Comparison of ENCODE assay signal across 20 cellular contexts in the genomic region with DNA sequence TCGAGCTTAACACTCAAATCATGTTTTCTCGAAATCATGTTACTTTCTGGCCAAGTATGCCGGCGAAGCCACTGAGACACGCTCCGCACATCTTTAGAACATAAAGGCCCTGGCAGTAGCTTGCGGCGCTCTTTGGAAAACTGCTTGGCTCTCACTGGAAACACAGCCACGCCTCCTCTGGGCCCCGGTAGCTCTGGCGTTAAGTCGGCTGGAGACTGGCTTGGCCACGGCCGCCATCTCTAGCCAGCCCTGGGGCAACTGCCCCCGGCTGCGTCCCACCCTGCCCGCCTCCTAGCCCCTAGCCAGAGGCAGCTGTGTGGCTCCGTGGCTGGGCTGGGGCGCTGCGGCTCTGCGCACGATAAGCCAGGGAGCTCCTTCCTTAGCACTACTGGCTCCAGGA. TPM values are rescaled to one million over a fixed set of nuclear protein-coding genes. Genes with fewer than 3 reads are reported as not detected.
A peak's percentile ranks its signal among the peaks of the same experiment; 100 is the strongest.
DNase-seq lines count a peak whose midpoint lies in the region; ATAC-seq and TF ChIP-seq lines count a peak whose summit lies in the region.
"Had no signal": no experiment of that assay in that cellular context is flagged by ENCODE, and none has a peak within 500 bp of the region (broad histone marks: within the 10 kb centered on the region; RNA-seq: fewer than 3 reads in every experiment).

No MANE protein-coding gene starts in this region.

- peaks cover 40% of the 10 kb centered on the region for H3K27me3 ChIP-seq in left ventricle myocardium inferior (ENCODE audit: low read depth)
- H3K27me3 ChIP-seq in osteoblast (ENCODE audit: insufficient read depth, low read length), result peaks cover 40% of the 10 kb centered on the region
- no peaks in the 10 kb centered on the region for H3K27me3 ChIP-seq in testis
- H3K27me3 ChIP-seq: Peyer's patch had no signal

- H3K9me3 Mint-ChIP-seq in activated T-cell treated with anti-CD3 and anti-CD28 coated beads, Interleukin-2, amount 50 U/mL, for 4 hours, result peaks cover 4% of the 10 kb centered on the region
- H3K9me3 Mint-ChIP-seq: activated naive CD4-positive, alpha-beta T cell treated with anti-CD3 and anti-CD28 coated beads, Interleukin-2, amount 50 U/mL, for 24 hours; CD4-positive, alpha-beta T cell had no signal

- H3K36me3 ChIP-seq in left ventricle myocardium inferior (no peaks in the 10 kb centered on the region), osteoblast (ENCODE audit: insufficient read depth, low read length) (no peaks in the 10 kb centered on the region), testis (ENCODE audit: low read depth, missing control alignments) (no peaks in the 10 kb centered on the region)
- H3K36me3 ChIP-seq: Peyer's patch, thoracic aorta had no signal

- no peaks in the 10 kb centered on the region for H3K9me3 ChIP-seq in left ventricle myocardium inferior (replicated peaks)
- H3K9me3 ChIP-seq in osteoblast (ENCODE audit: low read depth, low read length), result no peaks in the 10 kb centered on the region
- H3K9me3 ChIP-seq in testis, result no peaks in the 10 kb centered on the region
- H3K9me3 ChIP-seq: thoracic aorta had no signal

- H3K27ac ChIP-seq in left ventricle myocardium inferior (replicated peaks) (peak overlapping the region; percentile 16), osteoblast (ENCODE audit: low read depth, low read length) (no peak overlapping the region), testis (no peak overlapping the region)
- H3K27ac ChIP-seq: Peyer's patch, thoracic aorta had no signal

- no peak for TF ChIP-seq POLR2A in testis (IDR thresholded peaks at IDR 0.05)

- 67 to 79% methylated on average over 14 to 22 of the region's 22 CpGs for WGBS in testis, 2 donors

- peaks cover 6% of the 10 kb centered on the region for H3K4me1 Mint-ChIP-seq in activated T-cell treated with anti-CD3 and anti-CD28 coated beads, Interleukin-2, amount 50 U/mL, for 4 hours (ENCODE audit: low read depth)

- ATAC-seq in activated T-cell treated with anti-CD3 and anti-CD28 coated beads, Interleukin-2, amount 50 U/mL, for 4 hours, result no peak
- ATAC-seq in GM21717 (IDR thresholded peaks at IDR 0.05; ENCODE audit: unreplicated experiment), result no peak
- ATAC-seq: K562 had no signal

- DNase-seq in left ventricle myocardium inferior, result no peak
- DNase-seq in cardiac septum (ENCODE audit: low spot score), result no peak
- DNase-seq in fibroblast of the aortic adventitia (ENCODE audit: low read depth), result peak; percentile 54
- DNase-seq in osteoblast (ENCODE audit: insufficient read length, low spot score, missing footprints), result peak; percentile 77
- DNase-seq in testis, result no peak
- no peak for DNase-seq in activated T-cell treated with anti-CD3 and anti-CD28 coated beads, Interleukin-2, amount 50 U/mL, for 4 hours
- DNase-seq in COR-L47 (lab: John Stamatoyannopoulos, UW), result no peak
- DNase-seq: activated CD4-positive, alpha-beta T cell treated with anti-CD3 and anti-CD28 coated beads, Interleukin-2, amount 50 U/mL, for 1 hour; activated T-cell treated with anti-CD3 and anti-CD28 coated beads for 4 hours; CD4-positive, alpha-beta T cell; effector CD8-positive, alpha-beta T cell; naive B cell; NCI-H1048; NCI-H82; Peyer's patch; stimulated activated CD4-positive, alpha-beta T cell treated with anti-CD3 and anti-CD28 coated beads, Interleukin-2, amount 100 ng/mL, for 24 hours had no signal

- H4K20me1 ChIP-seq in osteoblast (ENCODE audit: insufficient read depth, low read length), result no peaks in the 10 kb centered on the region

- peaks cover 36% of the 10 kb centered on the region for H3K4me1 ChIP-seq in left ventricle myocardium inferior
- H3K4me1 ChIP-seq in osteoblast (ENCODE audit: insufficient read depth, low read length), result no peaks in the 10 kb centered on the region
- H3K4me1 ChIP-seq in testis, result peaks cover 8% of the 10 kb centered on the region

- H3K79me2 ChIP-seq in osteoblast (ENCODE audit: insufficient read depth, low read length), result no peaks in the 10 kb centered on the region

- TF ChIP-seq CTCF in left ventricle myocardium inferior (IDR thresholded peaks at IDR 0.05; ENCODE audit: borderline replicate concordance) (no peak), fibroblast of the aortic adventitia (IDR thresholded peaks at IDR 0.05; ENCODE audit: insufficient read depth, low read length) (no peak), osteoblast (IDR thresholded peaks at IDR 0.05; ENCODE audit: extremely low read depth, low read depth, low read length) (no peak), testis (IDR thresholded peaks at IDR 0.05) (no peak)

- peaks cover 11% of the 10 kb centered on the region for H3K27me3 Mint-ChIP-seq in activated T-cell treated with anti-CD3 and anti-CD28 coated beads, Interleukin-2, amount 50 U/mL, for 4 hours (ENCODE audit: low read depth)
- H3K27me3 Mint-ChIP-seq: activated naive CD4-positive, alpha-beta T cell treated with anti-CD3 and anti-CD28 coated beads, Interleukin-2, amount 50 U/mL, for 24 hours had no signal

- no peak overlapping the region for H3K4me3 Mint-ChIP-seq in activated T-cell treated with anti-CD3 and anti-CD28 coated beads, Interleukin-2, amount 50 U/mL, for 4 hours
- H3K4me3 Mint-ChIP-seq: activated naive CD4-positive, alpha-beta T cell treated with anti-CD3 and anti-CD28 coated beads, Interleukin-2, amount 50 U/mL, for 24 hours; CD4-positive, alpha-beta T cell; naive B cell had no signal

- H2AFZ ChIP-seq in osteoblast (ENCODE audit: low read length), result no peak overlapping the region

- H3K36me3 Mint-ChIP-seq in activated T-cell treated with anti-CD3 and anti-CD28 coated beads, Interleukin-2, amount 50 U/mL, for 4 hours (ENCODE audit: insufficient read depth), result no peaks in the 10 kb centered on the region
- H3K36me3 Mint-ChIP-seq: activated naive CD4-positive, alpha-beta T cell treated with anti-CD3 and anti-CD28 coated beads, Interleukin-2, amount 50 U/mL, for 24 hours had no signal

- intact Hi-C loops in left ventricle myocardium inferior (cut with micrococcal nuclease) (loop anchor here (5.0 kb wide), 1 partner anchor 67 kb away; no protein-coding TSS in a partner anchor), cardiac septum (cut with DNase I) (no loop called here), testis (cut with DNase I; ENCODE audit: low total_unique reads) (loop anchor here (5.0 kb wide), 1 partner anchor 72 kb away; no protein-coding TSS in a partner anchor)

- H3K4me2 ChIP-seq in osteoblast (ENCODE audit: insufficient read depth, low read length), result no peak overlapping the region

- H3K4me3 ChIP-seq in left ventricle myocardium inferior, result no peak overlapping the region
- H3K4me3 ChIP-seq in fibroblast of the aortic adventitia (ENCODE audit: low read depth, low read length), result no peak overlapping the region
- no peak overlapping the region for H3K4me3 ChIP-seq in osteoblast (ENCODE audit: insufficient read depth, low read length)
- no peak overlapping the region for H3K4me3 ChIP-seq in testis
- H3K4me3 ChIP-seq: K562, Peyer's patch, thoracic aorta had no signal

RNA-seq across cellular contexts. Expression of gene BAIAP2, which starts 9.2 kb away (rescaled TPM):
- total RNA-seq in left ventricle myocardium inferior (27.9 TPM), cardiac septum (9.8 TPM), fibroblast of the aortic adventitia (ENCODE audit: low replicate concordance) (24.3 and 27.5 TPM in 2 replicates), osteoblast (15.6 and 19.4 TPM in 2 replicates), testis (10 to 100 TPM; 67.3 to 67.5 TPM)
- 36.7 TPM for polyA plus RNA-seq in testis (ENCODE audit: insufficient read depth, low read depth, low replicate concordance)
- total RNA-seq in activated T-cell treated with anti-CD3 and anti-CD28 coated beads, Interleukin-2, amount 50 U/mL, for 4 hours, result 1 to 10 TPM; 4.7 to 9.2 (median 7.4) TPM

RNA-seq across cellular contexts. Expression of gene CHMP6, which starts 34.1 kb away (rescaled TPM):
- 15.9 TPM for total RNA-seq in left ventricle myocardium inferior
- 21.7 TPM for total RNA-seq in cardiac septum
- 17.4 TPM in 2 replicates for total RNA-seq in fibroblast of the aortic adventitia (ENCODE audit: low replicate concordance)
- 21.4 and 21.8 TPM in 2 replicates for total RNA-seq in osteoblast
- total RNA-seq in testis, result 10 to 100 TPM; 28.2 to 29.8 TPM
- polyA plus RNA-seq in testis (ENCODE audit: insufficient read depth, low read depth, low replicate concordance), result 18.5 TPM
- 10 to 100 TPM; 35.7 to 42.4 (median 42.1) TPM for total RNA-seq in activated T-cell treated with anti-CD3 and anti-CD28 coated beads, Interleukin-2, amount 50 U/mL, for 4 hours

Comparison
In these comparisons a context has a peak if more than half of its experiments do, and no peak if none do; other contexts are left out.
1. DNase-seq: peak in fibroblast of the aortic adventitia (single experiment) and osteoblast (single experiment); none in left ventricle myocardium inferior (single experiment), cardiac septum (single experiment), testis (single experiment), activated T-cell treated with anti-CD3 and anti-CD28 coated beads, Interleukin-2, amount 50 U/mL, for 4 hours (single experiment) and COR-L47 (single experiment).